In genomic region chr12:79886917-79887519, GRCh38 we compare ENCODE assay signal across 8 cellular contexts. TPM values are rescaled to one million over a fixed set of nuclear protein-coding genes. Genes with fewer than 3 reads are reported as not detected.
DNase-seq lines count a peak whose midpoint lies in the region; ATAC-seq and TF ChIP-seq lines count a peak whose summit lies in the region.

No MANE protein-coding gene starts in this region.

- in situ Hi-C loops in SK-MEL-5 (cut with HindIII; ENCODE audit: low pct_unique_long_range_greater_than_20kb, low sequenced_read_pairs), result no loop called here

- peaks cover 20% of the 10 kb centered on the region for H3K4me1 Mint-ChIP-seq in progenitor cell of endocrine pancreas (ENCODE audit: low read depth)

- peak; percentile 42 for DNase-seq in Daoy (ENCODE audit: low read depth)
- peak; percentile 62 to 75 for DNase-seq in Kasumi-1 (lab: John Stamatoyannopoulos, UW)
- DNase-seq in SK-MEL-5 (ENCODE audit: low read depth, low spot score), result peak; percentile 78
- peak; percentile 80 for DNase-seq in fibroblast of the aortic adventitia (ENCODE audit: low read depth)
- DNase-seq in progenitor cell of endocrine pancreas (ENCODE audit: low spot score, unreplicated experiment), result no peak
- DNase-seq in activated CD4-positive, alpha-beta T cell treated with anti-CD3 and anti-CD28 coated beads, Interleukin-2, amount 50 U/mL, for 48 hours, result no peak

- TF ChIP-seq CTCF in fibroblast of the aortic adventitia (IDR thresholded peaks at IDR 0.05; ENCODE audit: insufficient read depth, low read length) (peak; percentile 74), progenitor cell of endocrine pancreas (IDR thresholded peaks at IDR 0.05; ENCODE audit: unreplicated experiment) (peak; percentile 49)

- peaks cover 6% of the 10 kb centered on the region for H3K36me3 Mint-ChIP-seq in progenitor cell of endocrine pancreas (ENCODE audit: insufficient read depth)

- peak; percentile 86 for ATAC-seq in GM21360 (IDR thresholded peaks at IDR 0.05; ENCODE audit: unreplicated experiment)
- no peak for ATAC-seq in HG02588 (IDR thresholded peaks at IDR 0.05; ENCODE audit: unreplicated experiment)

- peaks cover 4% of the 10 kb centered on the region for H3K9me3 Mint-ChIP-seq in progenitor cell of endocrine pancreas (ENCODE audit: low read depth)

- H3K4me3 Mint-ChIP-seq in progenitor cell of endocrine pancreas (ENCODE audit: low read depth), result no peak overlapping the region

- H3K27me3 Mint-ChIP-seq in progenitor cell of endocrine pancreas, result no peaks in the 10 kb centered on the region

- H3K4me3 ChIP-seq in fibroblast of the aortic adventitia (ENCODE audit: low read depth, low read length), result no peak overlapping the region

- H3K27ac Mint-ChIP-seq in progenitor cell of endocrine pancreas, result no peak overlapping the region

RNA-seq across cellular contexts. Expression of gene PPP1R12A, which starts 47.9 kb away (rescaled TPM):
- 91.8 and 104 TPM in 2 replicates for total RNA-seq in Daoy (2014; rRNA removed; shearing (Covaris generic))
- total RNA-seq in SK-MEL-5 (2014; rRNA removed; shearing (Covaris generic)), result 41.4 and 44.4 TPM in 2 replicates
- polyA plus RNA-seq in SK-MEL-5 (2015; cell fraction: cytosol; rRNA removed), result 19.2 and 23.3 TPM in 2 replicates
- 106 and 108 TPM in 2 replicates for polyA plus RNA-seq in SK-MEL-5 (2015; cell fraction: nucleus; rRNA removed)
- total RNA-seq in fibroblast of the aortic adventitia (ENCODE audit: low replicate concordance) (119 and 269 TPM in 2 replicates), progenitor cell of endocrine pancreas (73.2 and 82.9 TPM in 2 replicates)

Comparison
In these comparisons a context has a peak if more than half of its experiments do, and no peak if none do; other contexts are left out.
1. DNase-seq: peak in Daoy (single experiment), Kasumi-1 (2 of 2), SK-MEL-5 (single experiment) and fibroblast of the aortic adventitia (single experiment); none in progenitor cell of endocrine pancreas (single experiment) and activated CD4-positive, alpha-beta T cell treated with anti-CD3 and anti-CD28 coated beads, Interleukin-2, amount 50 U/mL, for 48 hours (0 of 2).